1 cellular context compared by ENCODE assay signal in the genomic region with DNA sequence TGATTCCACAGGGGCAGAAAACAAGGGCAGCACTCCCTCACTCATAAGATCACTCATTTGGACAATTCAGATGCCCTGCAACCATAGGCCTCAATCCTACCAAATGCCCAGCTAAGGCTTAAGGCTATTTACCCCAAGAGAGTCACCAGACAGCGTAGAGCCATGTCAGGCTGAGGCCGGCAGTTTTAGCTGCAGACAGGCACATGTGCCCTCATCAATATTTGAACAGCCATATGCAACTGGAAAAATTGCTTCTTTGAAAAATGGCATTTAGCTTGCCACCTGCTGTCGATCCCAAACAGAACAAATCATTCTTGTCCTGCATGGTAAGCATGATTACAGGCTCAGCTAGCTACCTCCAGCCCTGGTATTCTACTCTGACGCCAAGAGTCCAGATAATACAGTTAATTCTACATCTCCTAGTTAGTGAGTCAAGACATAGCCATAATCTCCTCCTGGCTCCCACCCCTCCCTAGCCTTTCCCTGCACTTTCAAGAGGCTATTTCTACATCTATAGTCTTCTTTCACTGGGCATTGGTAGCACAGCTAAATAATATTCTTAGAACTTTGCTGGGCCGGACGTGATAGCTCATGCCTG.
TF ChIP-seq lines count a peak whose summit lies in the region.

No MANE protein-coding gene starts in this region.

TF ChIP-seq in GM12878, 131 proteins besides CTCF, POLR2A, EP300 and RAD21 (continued from another document):
- TF ChIP-seq, protein P1, sequence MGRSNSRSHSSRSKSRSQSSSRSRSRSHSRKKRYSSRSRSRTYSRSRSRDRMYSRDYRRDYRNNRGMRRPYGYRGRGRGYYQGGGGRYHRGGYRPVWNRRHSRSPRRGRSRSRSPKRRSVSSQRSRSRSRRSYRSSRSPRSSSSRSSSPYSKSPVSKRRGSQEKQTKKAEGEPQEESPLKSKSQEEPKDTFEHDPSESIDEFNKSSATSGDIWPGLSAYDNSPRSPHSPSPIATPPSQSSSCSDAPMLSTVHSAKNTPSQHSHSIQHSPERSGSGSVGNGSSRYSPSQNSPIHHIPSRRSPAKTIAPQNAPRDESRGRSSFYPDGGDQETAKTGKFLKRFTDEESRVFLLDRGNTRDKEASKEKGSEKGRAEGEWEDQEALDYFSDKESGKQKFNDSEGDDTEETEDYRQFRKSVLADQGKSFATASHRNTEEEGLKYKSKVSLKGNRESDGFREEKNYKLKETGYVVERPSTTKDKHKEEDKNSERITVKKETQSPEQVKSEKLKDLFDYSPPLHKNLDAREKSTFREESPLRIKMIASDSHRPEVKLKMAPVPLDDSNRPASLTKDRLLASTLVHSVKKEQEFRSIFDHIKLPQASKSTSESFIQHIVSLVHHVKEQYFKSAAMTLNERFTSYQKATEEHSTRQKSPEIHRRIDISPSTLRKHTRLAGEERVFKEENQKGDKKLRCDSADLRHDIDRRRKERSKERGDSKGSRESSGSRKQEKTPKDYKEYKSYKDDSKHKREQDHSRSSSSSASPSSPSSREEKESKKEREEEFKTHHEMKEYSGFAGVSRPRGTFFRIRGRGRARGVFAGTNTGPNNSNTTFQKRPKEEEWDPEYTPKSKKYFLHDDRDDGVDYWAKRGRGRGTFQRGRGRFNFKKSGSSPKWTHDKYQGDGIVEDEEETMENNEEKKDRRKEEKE (IDR thresholded peaks at IDR 0.05): no peak
